ENCODE assay signal across 28 cellular contexts in genomic region chr6:334536-334935, GRCh38. TPM values are rescaled to one million over a fixed set of nuclear protein-coding genes. Genes with fewer than 3 reads are reported as not detected.
"Had no signal": no experiment of that assay in that cellular context is flagged by ENCODE, and none has a peak within 500 bp of the region (broad histone marks: within the 10 kb centered on the region; RNA-seq: fewer than 3 reads in every experiment).

No MANE protein-coding gene starts in this region.

- H3K9me3 Mint-ChIP-seq: dendritic cell treated with granulocyte-macrophage colony-stimulating factor and Interleukin-4, amounts not matched to agents 40 ng/mL and 50 ng/mL, for 4 days; effector memory CD8-positive, alpha-beta T cell had no signal

- H3K36me3 ChIP-seq: colonic mucosa, esophagus muscularis mucosa, esophagus squamous epithelium, gastrocnemius medialis, gastroesophageal sphincter, heart left ventricle had no signal

- H3K27ac Mint-ChIP-seq: effector memory CD8-positive, alpha-beta T cell; endodermal cell had no signal

- H3K4me1 Mint-ChIP-seq: endodermal cell had no signal

- H3K27me3 Mint-ChIP-seq: dendritic cell treated with granulocyte-macrophage colony-stimulating factor and Interleukin-4, amounts not matched to agents 40 ng/mL and 50 ng/mL, for 4 days; effector memory CD8-positive, alpha-beta T cell had no signal

- H3K9me3 ChIP-seq: colonic mucosa, esophagus muscularis mucosa, esophagus squamous epithelium, gastrocnemius medialis, gastroesophageal sphincter, heart left ventricle, heart right ventricle had no signal

- DNase-seq: colonic mucosa; cortex of kidney; dermis blood vessel endothelial cell; effector CD4-positive, alpha-beta T cell; effector CD8-positive, alpha-beta T cell; effector memory CD4-positive, alpha-beta T cell; effector memory CD8-positive, alpha-beta T cell; endodermal cell; erythroblast; esophagus squamous epithelium; foreskin fibroblast; foreskin keratinocyte; foreskin melanocyte; glutamatergic neuron; head of caudate nucleus; heart left ventricle; heart right ventricle had no signal

- ATAC-seq: effector memory CD8-positive, alpha-beta T cell; esophagus mucosa; foreskin keratinocyte; gastrocnemius medialis; gastroesophageal sphincter; heart left ventricle; heart right ventricle had no signal

- H3K27me3 ChIP-seq: colonic mucosa, esophagus squamous epithelium, foreskin keratinocyte, gastrocnemius medialis, gastroesophageal sphincter, heart left ventricle, heart right ventricle had no signal

- H3K27ac ChIP-seq: colonic mucosa, coronary artery, dorsolateral prefrontal cortex, epithelial cell of prostate, esophagus muscularis mucosa, esophagus squamous epithelium, foreskin keratinocyte, gastrocnemius medialis, gastroesophageal sphincter, heart left ventricle, heart right ventricle had no signal

- H3K4me3 Mint-ChIP-seq: dendritic cell treated with granulocyte-macrophage colony-stimulating factor and Interleukin-4, amounts not matched to agents 40 ng/mL and 50 ng/mL, for 4 days; effector memory CD8-positive, alpha-beta T cell; endodermal cell had no signal

- H3K4me3 ChIP-seq: colonic mucosa, coronary artery, dorsolateral prefrontal cortex, esophagus muscularis mucosa, esophagus squamous epithelium, gastrocnemius medialis, gastroesophageal sphincter, heart left ventricle, heart right ventricle had no signal

- H3K4me1 ChIP-seq: colonic mucosa, foreskin keratinocyte, gastroesophageal sphincter had no signal

RNA-seq across cellular contexts. Expression of gene IRF4, which starts 57.0 kb away (rescaled TPM):
- total RNA-seq: dermis blood vessel endothelial cell, endodermal cell, endothelial cell of umbilical vein, foreskin keratinocyte, frontal cortex, glomerular endothelial cell had no signal
- polyA plus RNA-seq: endothelial cell of umbilical vein, foreskin keratinocyte had no signal
